In genomic region chr11:2312232-2313042, GRCh38 we compare ENCODE assay signal across 1 cellular context.
TF ChIP-seq lines count a peak whose summit lies in the region.

No MANE protein-coding gene starts in this region.

TF ChIP-seq in H1, 55 proteins besides CTCF, POLR2A, EP300 and RAD21:
- no peak for TF ChIP-seq CBX8 (IDR thresholded peaks at IDR 0.05; ENCODE audit: borderline replicate concordance, low read depth, low read length)
- TF ChIP-seq TCF12 (IDR thresholded peaks at IDR 0.05; ENCODE audit: low read depth, low read length), result no peak
- TF ChIP-seq CBX5 (IDR thresholded peaks at IDR 0.05; ENCODE audit: low read depth, low read length), result no peak
- no peak for TF ChIP-seq CTBP2 (IDR thresholded peaks at IDR 0.05; ENCODE audit: borderline replicate concordance, insufficient read depth, insufficient read length, low read length)
